In genomic region chr1:29171089-29171488, GRCh38 we compare ENCODE assay signal across 1 cellular context.
TF ChIP-seq lines count a peak whose summit lies in the region.

No MANE protein-coding gene starts in this region.

TF ChIP-seq in IMR-90, 13 proteins besides CTCF, POLR2A, EP300 and RAD21:
- TF ChIP-seq MXI1 (IDR thresholded peaks at IDR 0.05; ENCODE audit: borderline replicate concordance, low read depth, low read length) (no peak), FOS (IDR thresholded peaks at IDR 0.05; ENCODE audit: low read depth, low read length) (no peak), ELK1 (IDR thresholded peaks at IDR 0.05; ENCODE audit: borderline replicate concordance, low read depth, low read length) (no peak), CEBPB (IDR thresholded peaks at IDR 0.05; ENCODE audit: low read depth, low read length) (no peak), CHD1 (IDR thresholded peaks at IDR 0.05; ENCODE audit: low read depth, low read length) (no peak), USF2 (IDR thresholded peaks at IDR 0.05; ENCODE audit: low read depth, low read length) (no peak), NFE2L2 (IDR thresholded peaks at IDR 0.05; ENCODE audit: low read depth, low read length) (no peak), RFX5 (IDR thresholded peaks at IDR 0.05; ENCODE audit: low read depth, low read length) (no peak), MAZ (IDR thresholded peaks at IDR 0.05; ENCODE audit: borderline replicate concordance, low read depth, low read length) (no peak), SMC3 (IDR thresholded peaks at IDR 0.05; ENCODE audit: low read depth, low read length) (no peak), MAFK (IDR thresholded peaks at IDR 0.05; ENCODE audit: low read depth, low read length) (no peak), BHLHE40 (IDR thresholded peaks at IDR 0.05; ENCODE audit: low read depth, low read length) (no peak), RCOR1 (IDR thresholded peaks at IDR 0.05; ENCODE audit: insufficient replicate concordance, low read length) (no peak)
